In genomic region chr5:131068893-131069643, GRCh38 we compare ENCODE assay signal across 8 cellular contexts.
DNase-seq lines count a peak whose midpoint lies in the region; ATAC-seq and TF ChIP-seq lines count a peak whose summit lies in the region.

No MANE protein-coding gene starts in this region.

- H3K9me3 ChIP-seq in Loucy (ENCODE audit: insufficient read depth, low read depth, low read length), result no peaks in the 10 kb centered on the region
- peaks cover 0 to 43% (median 25%) of the 10 kb centered on the region in 8 donors for H3K9me3 ChIP-seq in spleen

- ATAC-seq in GM21528 (IDR thresholded peaks at IDR 0.05; ENCODE audit: low FRiP score, unreplicated experiment) (peak; percentile 97), left cardiac atrium (no peak)

- peak overlapping the region in 7 of 8 donors; percentile 22 to 75 (median 47) for H3K27ac ChIP-seq in spleen

- H3K27me3 Mint-ChIP-seq in activated naive CD4-positive, alpha-beta T cell treated with anti-CD3 and anti-CD28 coated beads, Interleukin-2, amount 10 ng/mL, durations not matched to agents 7 days and 5 days, result no peaks in the 10 kb centered on the region

- peaks cover 22% of the 10 kb centered on the region for H3K36me3 Mint-ChIP-seq in activated naive CD4-positive, alpha-beta T cell treated with anti-CD3 and anti-CD28 coated beads, Interleukin-2, amount 10 ng/mL, durations not matched to agents 7 days and 5 days

- intact Hi-C loops in spleen (cut with DNase I; ENCODE audit: low total_unique reads) (no loop called here), left cardiac atrium (cut with DNase I) (no loop called here)

- no peak overlapping the region for H3K9ac ChIP-seq in Loucy (ENCODE audit: low read depth, low read length, poor library complexity, severe bottlenecking)

- DNase-seq in GM06990 (ENCODE audit: extremely low read depth, insufficient read length) (peak; percentile 18), spleen (peak; percentile 80), NCI-H187 treated with DMSO at 0.1 percent for 48 hours (lab: John Stamatoyannopoulos, UW) (no peak), DMS153 (lab: John Stamatoyannopoulos, UW) (no peak), left cardiac atrium (no peak)
- DNase-seq in activated naive CD4-positive, alpha-beta T cell treated with anti-CD3 and anti-CD28 coated beads, Interleukin-2, amount 10 ng/mL, durations not matched to agents 7 days and 5 days, result peak; percentile 83

- H3K4me2 ChIP-seq in Loucy (ENCODE audit: low read depth, low read length, poor library complexity, severe bottlenecking), result peak overlapping the region; percentile 53

- H3K27me3 ChIP-seq in GM06990 (replicated peaks; ENCODE audit: control insufficient read depth, insufficient read depth, low read length) (no peaks in the 10 kb centered on the region), Loucy (ENCODE audit: insufficient read depth, low read length, poor library complexity, severe bottlenecking) (no peaks in the 10 kb centered on the region), spleen (replicated peaks in 1 of 7) (no peaks in the 10 kb centered on the region)

- CTCF ChIA-PET in activated naive CD4-positive, alpha-beta T cell treated with anti-CD3 and anti-CD28 coated beads, Interleukin-2, amount 10 ng/mL, durations not matched to agents 7 days and 5 days (lab: Charles Lee), result interaction anchor here (0.7 to 1.2 kb wide), 3 partner anchors 40 to 184 kb away, joined by 3 to 4 read pairs (median 3); no protein-coding TSS in a partner anchor

- H3K4me3 ChIP-seq in GM06990 (replicated peaks; ENCODE audit: low read depth, low read length) (no peak overlapping the region), Loucy (ENCODE audit: low read length, poor library complexity, severe bottlenecking) (peak overlapping the region; percentile 25), spleen (no peak overlapping the region)

- H3K4me1 ChIP-seq in Loucy (ENCODE audit: insufficient read depth, low read length, poor library complexity, severe bottlenecking) (peaks cover 3% of the 10 kb centered on the region), spleen (peaks cover 0 to 50% (median 21%) of the 10 kb centered on the region in 6 donors)

- no peak for TF ChIP-seq POLR2A in spleen (IDR thresholded peaks at IDR 0.05)

- H3K4me3 Mint-ChIP-seq in activated naive CD4-positive, alpha-beta T cell treated with anti-CD3 and anti-CD28 coated beads, Interleukin-2, amount 10 ng/mL, durations not matched to agents 7 days and 5 days, result peak overlapping the region; percentile 31

- no peaks in the 10 kb centered on the region for H3F3A ChIP-seq in Loucy (ENCODE audit: low read depth)

- H3K27ac Mint-ChIP-seq in activated naive CD4-positive, alpha-beta T cell treated with anti-CD3 and anti-CD28 coated beads, Interleukin-2, amount 10 ng/mL, durations not matched to agents 7 days and 5 days, result peak overlapping the region; percentile 93

- peak overlapping the region; percentile 89 for H2AFZ ChIP-seq in Loucy (ENCODE audit: low read length)

- no peaks in the 10 kb centered on the region for H3K36me3 ChIP-seq in GM06990 (ENCODE audit: control insufficient read depth, insufficient read depth, low read length)
- no peaks in the 10 kb centered on the region for H3K36me3 ChIP-seq in Loucy (ENCODE audit: insufficient read depth, low read length)
- H3K36me3 ChIP-seq in spleen, result peaks cover 0 to 4% (median 0%) of the 10 kb centered on the region in 6 donors

- WGBS in spleen, 5 donors, result 28 to 49% (median 38%) methylated on average over 2 of the region's 2 CpGs

- no peaks in the 10 kb centered on the region for H4K20me1 ChIP-seq in Loucy (ENCODE audit: insufficient read depth, low read length, poor library complexity, severe bottlenecking)

- H3K79me2 ChIP-seq in Loucy (ENCODE audit: insufficient read depth, low read length), result no peaks in the 10 kb centered on the region

- H3K4me1 Mint-ChIP-seq in activated naive CD4-positive, alpha-beta T cell treated with anti-CD3 and anti-CD28 coated beads, Interleukin-2, amount 10 ng/mL, durations not matched to agents 7 days and 5 days, result peaks cover 59% of the 10 kb centered on the region

- no peak for TF ChIP-seq CTCF in GM06990 (IDR thresholded peaks at IDR 0.05; ENCODE audit: insufficient read depth, low read length, poor library complexity, severe bottlenecking)
- TF ChIP-seq CTCF in Loucy (conservative IDR thresholded peaks at IDR 0.05; ENCODE audit: low read length), result no peak
- no peak for TF ChIP-seq CTCF in spleen (IDR thresholded peaks at IDR 0.05 in 8 of 11, conservative IDR thresholded peaks at IDR 0.05 in 3 of 11)

- no peaks in the 10 kb centered on the region for H3K9me2 ChIP-seq in Loucy (replicated peaks; ENCODE audit: low read depth, low read length)

- H3K9me3 Mint-ChIP-seq in activated naive CD4-positive, alpha-beta T cell treated with anti-CD3 and anti-CD28 coated beads, Interleukin-2, amount 10 ng/mL, durations not matched to agents 7 days and 5 days, result peaks cover 22% of the 10 kb centered on the region

Comparison
In these comparisons a context has a peak if more than half of its experiments do, and no peak if none do; other contexts are left out.
1. DNase-seq: peak in GM06990 (single experiment), activated naive CD4-positive, alpha-beta T cell treated with anti-CD3 and anti-CD28 coated beads, Interleukin-2, amount 10 ng/mL, durations not matched to agents 7 days and 5 days (single experiment) and spleen (single experiment); none in NCI-H187 treated with DMSO at 0.1 percent for 48 hours (single experiment), DMS153 (single experiment) and left cardiac atrium (single experiment).